In the genomic region with DNA sequence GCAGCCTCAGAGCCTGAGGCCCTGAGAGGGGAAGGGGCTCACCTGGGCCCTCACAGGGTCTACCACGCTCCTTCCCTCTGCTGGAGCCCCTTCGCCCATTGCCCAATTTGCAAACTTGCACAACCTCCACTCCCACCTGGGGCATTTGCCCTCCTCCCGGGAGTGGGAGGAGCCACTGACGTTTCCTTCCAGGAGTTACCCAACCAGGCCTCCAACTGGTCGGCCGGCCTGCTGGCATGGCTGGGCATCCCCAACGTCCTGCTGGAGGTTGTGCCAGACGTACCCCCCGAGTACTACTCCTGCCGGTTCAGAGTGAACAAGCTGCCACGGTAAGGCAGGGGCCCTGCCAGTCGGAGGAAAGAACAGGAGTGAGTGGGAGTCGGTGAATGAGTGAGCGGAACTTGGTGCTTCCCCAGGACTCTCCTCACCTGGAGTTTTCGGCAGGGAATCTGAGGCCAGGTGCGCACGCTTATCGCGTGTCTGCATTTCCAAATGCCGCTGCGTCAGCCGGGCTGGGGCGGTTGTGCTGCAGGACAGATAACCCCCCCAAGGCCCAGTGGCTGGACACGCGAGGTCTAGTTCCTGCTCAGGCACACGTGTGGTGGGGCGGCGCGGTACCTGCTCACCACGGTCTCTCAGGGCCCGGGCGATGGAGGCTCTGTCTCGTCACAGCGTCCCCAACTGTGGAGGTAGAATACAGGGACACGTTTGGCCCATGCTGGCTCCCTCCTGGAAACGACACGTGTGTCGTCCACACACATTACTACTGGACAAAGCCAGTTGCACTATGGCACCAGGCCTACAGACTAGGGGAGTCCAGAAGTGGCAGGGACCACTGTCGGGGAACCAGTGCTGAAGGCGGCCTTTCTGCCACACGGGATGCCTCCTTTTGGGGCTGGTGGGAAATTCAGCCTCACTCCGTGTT, we compare ENCODE assay signal across 14 cellular contexts. TPM values are rescaled to one million over a fixed set of nuclear protein-coding genes. Genes with fewer than 3 reads are reported as not detected.
A peak's percentile ranks its signal among the peaks of the same experiment; 100 is the strongest.
DNase-seq lines count a peak whose midpoint lies in the region; ATAC-seq, FAIRE-seq and TF ChIP-seq lines count a peak whose summit lies in the region.
"Had no signal": no experiment of that assay in that cellular context is flagged by ENCODE, and none has a peak within 500 bp of the region (broad histone marks: within the 10 kb centered on the region; RNA-seq: fewer than 3 reads in every experiment).

No MANE protein-coding gene starts in this region.

- H3K27me3 ChIP-seq in HCT116 (ENCODE audit: insufficient read depth, low read length) (no peaks in the 10 kb centered on the region), WERI-Rb-1 (ENCODE audit: insufficient read depth, low read depth, severe bottlenecking) (no peaks in the 10 kb centered on the region), HepG2 (ENCODE audit: control insufficient read depth in 1 of 2, insufficient read depth in 2 of 2, low read length in 2 of 2) (peaks cover 20 to 73% of the 10 kb centered on the region in 2 experiments), BE2C (no peaks in the 10 kb centered on the region)

- ATAC-seq in HCT116 (peak; percentile 47), HepG2 (no peak), GM18909 (IDR thresholded peaks at IDR 0.05; ENCODE audit: poor library complexity, unreplicated experiment) (no peak)

- TF ChIP-seq RAD21 in HCT116 (IDR thresholded peaks at IDR 0.05; ENCODE audit: low read depth) (no peak), HepG2 (CRISPR knock-in tag; IDR thresholded peaks at IDR 0.05) (no peak)

- intact Hi-C loops in HCT116 (cut with micrococcal nuclease) (no loop called here), HepG2 (cut with micrococcal nuclease; ENCODE audit: unreplicated experiment) (no loop called here)

- CTCF ChIA-PET in HCT116 (lab: Charles Lee): no interaction called here
- CTCF ChIA-PET in HepG2 (lab: Yijun Ruan, JAX; ENCODE audit: low intra/inter-chr PET ratio, low total read pairs): no interaction called here

- TF ChIP-seq CTCF in HCT116 (IDR thresholded peaks at IDR 0.05 in 2 of 3, conservative IDR thresholded peaks at IDR 0.05 in 1 of 3; ENCODE audit: borderline replicate concordance in 1 of 3, insufficient read depth in 1 of 3, low read depth in 2 of 3, low read length in 2 of 3): no peak
- TF ChIP-seq CTCF in WERI-Rb-1 (IDR thresholded peaks at IDR 0.05; ENCODE audit: low read depth, low read length): no peak
- no peak for TF ChIP-seq CTCF in HepG2 (CRISPR knock-in tag; IDR thresholded peaks at IDR 0.05)
- no peak for TF ChIP-seq CTCF in BE2C (IDR thresholded peaks at IDR 0.05; ENCODE audit: low read depth, low read length)

- TF ChIP-seq POLR2A in HCT116 (IDR thresholded peaks at IDR 0.05; ENCODE audit: borderline replicate concordance, extremely low read depth, insufficient read depth, insufficient read length) (no peak), HepG2 (IDR thresholded peaks at IDR 0.05; ENCODE audit: insufficient read depth in 1 of 2, low read depth in 2 of 2, low read length in 2 of 2) (no peak)

- no peaks in the 10 kb centered on the region for H3K9me2 ChIP-seq in HCT116 (ENCODE audit: insufficient read depth)

- no peaks in the 10 kb centered on the region for H3K79me2 ChIP-seq in HCT116 (ENCODE audit: insufficient read depth, low read length)
- H3K79me2 ChIP-seq in HepG2 (ENCODE audit: insufficient read depth, low read length): no peaks in the 10 kb centered on the region

- TF ChIP-seq EP300 in HepG2 (IDR thresholded peaks at IDR 0.05; ENCODE audit: low read depth in 2 of 2, low read length in 2 of 2) (no peak), HepG2 (CRISPR knock-in tag; IDR thresholded peaks at IDR 0.05; ENCODE audit: borderline replicate concordance) (no peak)

- H3K36me3 ChIP-seq in HCT116 (ENCODE audit: control insufficient read depth in 1 of 2, insufficient read depth in 2 of 2, low read length in 2 of 2) (no peaks in the 10 kb centered on the region), WERI-Rb-1 (no peaks in the 10 kb centered on the region), HepG2 (replicated peaks in 1 of 2; ENCODE audit: control insufficient read depth in 1 of 2, insufficient read depth in 2 of 2, low read length in 2 of 2) (no peaks in the 10 kb centered on the region), BE2C (no peaks in the 10 kb centered on the region)

- H2AFZ ChIP-seq in HCT116 (ENCODE audit: low read depth, low read length, poor library complexity, severe bottlenecking): no peak overlapping the region
- H2AFZ ChIP-seq in HepG2 (ENCODE audit: low read length): no peak overlapping the region

- no peak for FAIRE-seq in HepG2 (lab: Jason Lieb, UNC)
- FAIRE-seq: HTR-8/SVneo had no signal

- no TSS peak for BruUV-seq in HCT116 (replicated peaks; lab: Mats Ljungman, UMichigan)
- no TSS peak for BruUV-seq in HepG2 (replicated peaks; lab: Mats Ljungman, UMichigan)

- H3K4me2 ChIP-seq in HCT116 (ENCODE audit: low read length) (no peak overlapping the region), HepG2 (ENCODE audit: low read depth, low read length) (no peak overlapping the region)

- H3K4me1 ChIP-seq in HCT116 (ENCODE audit: control insufficient read depth in 1 of 2, insufficient read depth in 2 of 2, low read length in 2 of 2) (no peaks in the 10 kb centered on the region), HepG2 (ENCODE audit: insufficient read depth, low read length) (peaks cover 27% of the 10 kb centered on the region), BE2C (no peaks in the 10 kb centered on the region)

- in situ Hi-C loops in HepG2 (cut with HindIII; ENCODE audit: extremely low pct_ligation_motif_present, low pct_unique_long_range_greater_than_20kb): loop anchor here (5.0 to 25.0 kb wide), 2 partner anchors 358 to 638 kb away; a partner anchor contains a TSS

- no peaks in the 10 kb centered on the region for H3K9me3 ChIP-seq in HCT116 (ENCODE audit: control insufficient read depth in 1 of 2, insufficient read depth in 1 of 2, low read depth in 1 of 2, low read length in 2 of 2)
- H3K9me3 ChIP-seq in WERI-Rb-1 (ENCODE audit: severe bottlenecking): no peaks in the 10 kb centered on the region
- H3K9me3 ChIP-seq in HepG2 (ENCODE audit: low read length): no peaks in the 10 kb centered on the region
- H3K9me3 ChIP-seq in BE2C: no peaks in the 10 kb centered on the region

- H3K4me3 ChIP-seq in HCT116 (replicated peaks in 1 of 2; ENCODE audit: low read depth in 1 of 2, low read length in 2 of 2): no peak overlapping the region
- no peak overlapping the region for H3K4me3 ChIP-seq in WERI-Rb-1 (ENCODE audit: low read depth, low read length)
- H3K4me3 ChIP-seq in HepG2 (replicated peaks in 1 of 3; ENCODE audit: insufficient read depth in 1 of 3, low read depth in 2 of 3, low read length in 3 of 3): no peak overlapping the region
- H3K4me3 ChIP-seq in BE2C (ENCODE audit: low read depth, low read length): no peak overlapping the region

- H4K20me1 ChIP-seq in HCT116 (ENCODE audit: insufficient read depth) (no peaks in the 10 kb centered on the region), HepG2 (ENCODE audit: insufficient read depth, low read length) (no peaks in the 10 kb centered on the region)

- no peak overlapping the region for H3K27ac ChIP-seq in HCT116 (ENCODE audit: low read depth, low read length)
- no peak overlapping the region for H3K27ac ChIP-seq in WERI-Rb-1
- no peak overlapping the region for H3K27ac ChIP-seq in HepG2 (ENCODE audit: extremely low read length, insufficient read depth, low read length)

- WGBS in HepG2 (ENCODE audit: low lambda C conversion rate): 65% methylated on average over 39 of the region's 42 CpGs

- RAD21 ChIA-PET in HCT116 (lab: Charles Lee; ENCODE audit: low non-redundant PET in 1 of 2, low total read pairs in 2 of 2, uncharacterized antibody in 2 of 2, unreplicated experiment in 2 of 2): no interaction called here

- DNase-seq in GF-D8 (lab: John Stamatoyannopoulos, UW): peak; percentile 53
- no peak for DNase-seq in HCT116 (ENCODE audit: low read depth, low spot score)
- DNase-seq in WERI-Rb-1: peak; percentile 1
- DNase-seq in HepG2 (ENCODE audit: low spot score): no peak
- DNase-seq in COLO668 (lab: John Stamatoyannopoulos, UW; ENCODE audit: unreplicated experiment): no peak
- no peak for DNase-seq in BE2C
- DNase-seq: ACHN, HCEC 1CT, NCI-H1092, NCI-H146, NCI-H2081 treated with DMSO at 0.1 percent for 48 hours, NCI-H510A treated with DMSO at 0.1 percent for 48 hours had no signal

- POLR2A ChIA-PET in HCT116 (lab: Charles Lee) (no interaction called here), HepG2 (lab: Yijun Ruan, JAX) (no interaction called here)

- H3K9ac ChIP-seq in HCT116 (ENCODE audit: low read length) (no peak overlapping the region), HepG2 (ENCODE audit: insufficient read depth, low read depth, low read length) (no peak overlapping the region)

RNA-seq across cellular contexts. Expression of a gene that starts 11.7 kb away (rescaled TPM):
- total RNA-seq in HCT116 (2021; ENCODE audit: unreplicated experiment) (0.84 TPM), HepG2 (2016; rRNA removed; fragmentation: Illumina TruSeq; extraction: Trizol) (3.7 and 4.9 TPM in 2 replicates)
- polyA plus RNA-seq in HCT116 (2012): 0.42 and 0.75 TPM in 2 replicates
- total RNA-seq in HepG2 (2016; cell fraction: cytosol; rRNA removed; fragmentation: Illumina TruSeq; extraction: Trizol; ENCODE audit: low read depth): 1.7 and 1.9 TPM in 2 replicates
- total RNA-seq in HepG2 (2016; cell fraction: insoluble cytoplasmic fraction; rRNA removed; fragmentation: Illumina TruSeq; extraction: Trizol): 2.9 and 5.5 TPM in 2 replicates
- total RNA-seq in HepG2 (2016; cell fraction: membrane; rRNA removed; fragmentation: Illumina TruSeq; extraction: Trizol): 3.2 and 4.1 TPM in 2 replicates
- total RNA-seq in HepG2 (2016; cell fraction: nucleus; rRNA removed; fragmentation: Illumina TruSeq; extraction: Trizol): 4.7 and 5.1 TPM in 2 replicates
- 4.1 and 4.9 TPM in 2 replicates for polyA plus RNA-seq in HepG2 (2011; rRNA removed)
- 2.9 and 3.9 TPM in 2 replicates for polyA plus RNA-seq in HepG2 (2011; cell fraction: cytosol; rRNA removed)
- 29.8 and 33.6 TPM in 2 replicates for polyA plus RNA-seq in HepG2 (2011; cell fraction: nucleus; rRNA removed)
- polyA plus RNA-seq in HepG2 (2012): 8.8 and 10.8 TPM in 2 replicates
- 3.3 and 3.8 TPM in 2 replicates for polyA plus RNA-seq in HepG2 (2016; cell fraction: cytosol; fragmentation: Illumina TruSeq; extraction: Trizol; ENCODE audit: low read depth)
- 7.5 and 11.5 TPM in 2 replicates for polyA plus RNA-seq in HepG2 (2016; cell fraction: insoluble cytoplasmic fraction; fragmentation: Illumina TruSeq; extraction: Trizol; ENCODE audit: low read depth)
- polyA plus RNA-seq in HepG2 (2016; cell fraction: membrane; fragmentation: Illumina TruSeq; extraction: Trizol; ENCODE audit: low read depth): 7.5 and 8.6 TPM in 2 replicates
- 14.9 and 15.8 TPM in 2 replicates for polyA plus RNA-seq in HepG2 (2016; cell fraction: nucleus; fragmentation: Illumina TruSeq; extraction: Trizol; ENCODE audit: insufficient read depth, low read depth)
- polyA minus RNA-seq in HepG2 (2011; rRNA and poly(A)+ RNA removed; ENCODE audit: low replicate concordance): 1.1 and 16.7 TPM in 2 replicates
- polyA minus RNA-seq in HepG2 (2011; cell fraction: cytosol; rRNA and poly(A)+ RNA removed): 5.1 and 8.4 TPM in 2 replicates
- 13.8 and 18.4 TPM in 2 replicates for polyA minus RNA-seq in HepG2 (2011; cell fraction: nucleus; rRNA and poly(A)+ RNA removed)
- polyA plus RNA-seq in BE2C (2012; ENCODE audit: insufficient read depth, insufficient read length, low read depth): 2.3 TPM

RNA-seq across cellular contexts. Expression of a gene that starts 49.9 kb away (rescaled TPM):
- total RNA-seq in HCT116 (2021; ENCODE audit: unreplicated experiment) (45.4 TPM), HepG2 (2016; rRNA removed; fragmentation: Illumina TruSeq; extraction: Trizol) (67.9 and 77.2 TPM in 2 replicates)
- polyA plus RNA-seq in HCT116 (2012): 44.5 and 55.7 TPM in 2 replicates
- 27.7 and 40.5 TPM in 2 replicates for total RNA-seq in HepG2 (2016; cell fraction: cytosol; rRNA removed; fragmentation: Illumina TruSeq; extraction: Trizol; ENCODE audit: low read depth)
- 78.8 and 81.3 TPM in 2 replicates for total RNA-seq in HepG2 (2016; cell fraction: insoluble cytoplasmic fraction; rRNA removed; fragmentation: Illumina TruSeq; extraction: Trizol)
- 33.9 and 34.7 TPM in 2 replicates for total RNA-seq in HepG2 (2016; cell fraction: membrane; rRNA removed; fragmentation: Illumina TruSeq; extraction: Trizol)
- total RNA-seq in HepG2 (2016; cell fraction: nucleus; rRNA removed; fragmentation: Illumina TruSeq; extraction: Trizol): 31.6 and 35.8 TPM in 2 replicates
- polyA plus RNA-seq in HepG2 (2011; rRNA removed): 27.4 and 33.3 TPM in 2 replicates
- polyA plus RNA-seq in HepG2 (2011; cell fraction: cytosol; rRNA removed): 19.4 and 25.1 TPM in 2 replicates
- 14.7 and 16.8 TPM in 2 replicates for polyA plus RNA-seq in HepG2 (2011; cell fraction: nucleus; rRNA removed)
- polyA plus RNA-seq in HepG2 (2012): 43.0 and 56.8 TPM in 2 replicates
- 29.9 and 37.7 TPM in 2 replicates for polyA plus RNA-seq in HepG2 (2016; cell fraction: cytosol; fragmentation: Illumina TruSeq; extraction: Trizol; ENCODE audit: low read depth)
- 99.4 and 106 TPM in 2 replicates for polyA plus RNA-seq in HepG2 (2016; cell fraction: insoluble cytoplasmic fraction; fragmentation: Illumina TruSeq; extraction: Trizol; ENCODE audit: low read depth)
- polyA plus RNA-seq in HepG2 (2016; cell fraction: membrane; fragmentation: Illumina TruSeq; extraction: Trizol; ENCODE audit: low read depth): 34.4 and 34.7 TPM in 2 replicates
- 52.8 and 60.1 TPM in 2 replicates for polyA plus RNA-seq in HepG2 (2016; cell fraction: nucleus; fragmentation: Illumina TruSeq; extraction: Trizol; ENCODE audit: insufficient read depth, low read depth)
- 22.5 and 25.7 TPM in 2 replicates for polyA minus RNA-seq in HepG2 (2011; rRNA and poly(A)+ RNA removed; ENCODE audit: low replicate concordance)
- 18.4 and 24.7 TPM in 2 replicates for polyA minus RNA-seq in HepG2 (2011; cell fraction: cytosol; rRNA and poly(A)+ RNA removed)
- 24.0 and 27.0 TPM in 2 replicates for polyA minus RNA-seq in HepG2 (2011; cell fraction: nucleus; rRNA and poly(A)+ RNA removed)
- polyA plus RNA-seq in BE2C (2012; ENCODE audit: insufficient read depth, insufficient read length, low read depth): 185 TPM

RNA-seq across cellular contexts. Expression of a gene that starts 50.9 kb away (rescaled TPM):
- 45.8 TPM for total RNA-seq in HCT116 (2021; ENCODE audit: unreplicated experiment)
- 12.4 and 14.7 TPM in 2 replicates for polyA plus RNA-seq in HCT116 (2012)
- total RNA-seq in HepG2 (2016; rRNA removed; fragmentation: Illumina TruSeq; extraction: Trizol): 16.0 and 17.0 TPM in 2 replicates
- 18.0 and 28.0 TPM in 2 replicates for total RNA-seq in HepG2 (2016; cell fraction: cytosol; rRNA removed; fragmentation: Illumina TruSeq; extraction: Trizol; ENCODE audit: low read depth)
- total RNA-seq in HepG2 (2016; cell fraction: insoluble cytoplasmic fraction; rRNA removed; fragmentation: Illumina TruSeq; extraction: Trizol): 14.4 and 17.9 TPM in 2 replicates
- total RNA-seq in HepG2 (2016; cell fraction: membrane; rRNA removed; fragmentation: Illumina TruSeq; extraction: Trizol): 5.9 and 7.8 TPM in 2 replicates
- 22.6 and 27.5 TPM in 2 replicates for total RNA-seq in HepG2 (2016; cell fraction: nucleus; rRNA removed; fragmentation: Illumina TruSeq; extraction: Trizol)
- 6.9 and 7.1 TPM in 2 replicates for polyA plus RNA-seq in HepG2 (2011; rRNA removed)
- polyA plus RNA-seq in HepG2 (2011; cell fraction: cytosol; rRNA removed): 2.1 and 4.1 TPM in 2 replicates
- 36.3 and 40.3 TPM in 2 replicates for polyA plus RNA-seq in HepG2 (2011; cell fraction: nucleus; rRNA removed)
- polyA plus RNA-seq in HepG2 (2012): 6.8 and 9.6 TPM in 2 replicates
- 0.79 and 1.0 TPM in 2 replicates for polyA plus RNA-seq in HepG2 (2016; cell fraction: cytosol; fragmentation: Illumina TruSeq; extraction: Trizol; ENCODE audit: low read depth)
- 9.2 and 11.1 TPM in 2 replicates for polyA plus RNA-seq in HepG2 (2016; cell fraction: insoluble cytoplasmic fraction; fragmentation: Illumina TruSeq; extraction: Trizol; ENCODE audit: low read depth)
- polyA plus RNA-seq in HepG2 (2016; cell fraction: membrane; fragmentation: Illumina TruSeq; extraction: Trizol; ENCODE audit: low read depth): 1.7 and 2.3 TPM in 2 replicates
- 79.4 and 83.7 TPM in 2 replicates for polyA plus RNA-seq in HepG2 (2016; cell fraction: nucleus; fragmentation: Illumina TruSeq; extraction: Trizol; ENCODE audit: insufficient read depth, low read depth)
- polyA minus RNA-seq in HepG2 (2011; rRNA and poly(A)+ RNA removed; ENCODE audit: low replicate concordance): 28.2 and 32.5 TPM in 2 replicates
- polyA minus RNA-seq in HepG2 (2011; cell fraction: cytosol; rRNA and poly(A)+ RNA removed): 3.7 and 15.6 TPM in 2 replicates
- polyA minus RNA-seq in HepG2 (2011; cell fraction: nucleus; rRNA and poly(A)+ RNA removed): 10.7 and 14.4 TPM in 2 replicates
- 4.1 TPM for polyA plus RNA-seq in BE2C (2012; ENCODE audit: insufficient read depth, insufficient read length, low read depth)

Comparison
In these comparisons a context has a peak if more than half of its experiments do, and no peak if none do; other contexts are left out.
1. DNase-seq: peak in GF-D8 (single experiment) and WERI-Rb-1 (single experiment); none in HCT116 (single experiment), HepG2 (single experiment), COLO668 (single experiment) and BE2C (single experiment).